Comparison of ENCODE assay signal across 17 cellular contexts in genomic region chr6:34447915-34448314, GRCh38. TPM values are rescaled to one million over a fixed set of nuclear protein-coding genes. Genes with fewer than 3 reads are reported as not detected.
DNase-seq lines count a peak whose midpoint lies in the region; ATAC-seq and TF ChIP-seq lines count a peak whose summit lies in the region.
"Had no signal": no experiment of that assay in that cellular context is flagged by ENCODE, and none has a peak within 500 bp of the region (broad histone marks: within the 10 kb centered on the region; RNA-seq: fewer than 3 reads in every experiment).

No MANE protein-coding gene starts in this region.

- H2AFZ ChIP-seq in GM23338 (peak overlapping the region; percentile 95; the same call in 1 of the 2 replicates), smooth muscle cell (ENCODE audit: low read depth) (no peak overlapping the region)

- H3K9me3 Mint-ChIP-seq in GM23338 = 0 out of 3 replicates have a peak, but pooled peaks cover 3% of the 10 kb centered on the region
- H3K9me3 Mint-ChIP-seq: activated B cell treated with CpG ODN at 0.5 μM for 24 hours had no signal

- no peak overlapping the region for H3K9ac ChIP-seq in BLaER1
- no peak overlapping the region for H3K9ac ChIP-seq in smooth muscle cell (ENCODE audit: low read depth)

- no peak overlapping the region for H3K27ac ChIP-seq in BLaER1
- H3K27ac ChIP-seq in GM23338 (ENCODE audit: low read depth) = no peak overlapping the region
- no peak overlapping the region for H3K27ac ChIP-seq in smooth muscle cell (ENCODE audit: low read depth)
- H3K27ac ChIP-seq: heart right ventricle, SK-N-MC had no signal

- no peak overlapping the region for H3K27ac Mint-ChIP-seq in GM23338
- H3K27ac Mint-ChIP-seq: activated B cell treated with CpG ODN at 0.5 μM for 24 hours, natural killer cell had no signal

- ATAC-seq in GM23338 = peak; percentile 94
- ATAC-seq: left ventricle myocardium superior, natural killer cell had no signal

- 0 out of 2 replicates have a peak, but pooled peaks cover 3% of the 10 kb centered on the region for H3F3A ChIP-seq in GM23338 (replicated peaks; ENCODE audit: low read depth)
- H3F3A ChIP-seq in smooth muscle cell (ENCODE audit: low read depth) = no peaks in the 10 kb centered on the region

- H3K4me3 ChIP-seq in BLaER1 (no peak overlapping the region), GM23338 (no peak overlapping the region), smooth muscle cell (no peak overlapping the region)
- H3K4me3 ChIP-seq: heart right ventricle, SK-N-MC had no signal

- H3K79me2 ChIP-seq in GM23338 (replicated peaks; ENCODE audit: insufficient read depth) (no peaks in the 10 kb centered on the region), smooth muscle cell (ENCODE audit: low read depth) (no peaks in the 10 kb centered on the region)

- peak overlapping the region; percentile 46 for H3K4me2 ChIP-seq in BLaER1
- H3K4me2 ChIP-seq in GM23338 = no peak overlapping the region
- H3K4me2 ChIP-seq in smooth muscle cell = no peak overlapping the region

- H4K20me1 ChIP-seq in BLaER1 (no peaks in the 10 kb centered on the region), GM23338 (replicated peaks; ENCODE audit: insufficient read depth) (no peaks in the 10 kb centered on the region), smooth muscle cell (ENCODE audit: low read depth) (no peaks in the 10 kb centered on the region)

- no peak for TF ChIP-seq CTCF in GM23338 (conservative IDR thresholded peaks at IDR 0.05; ENCODE audit: low read depth in 2 of 2)
- TF ChIP-seq CTCF in smooth muscle cell (IDR thresholded peaks at IDR 0.05; ENCODE audit: borderline replicate concordance, insufficient read depth, poor library complexity, severe bottlenecking) = no peak

- DNase-seq in GM23338 (ENCODE audit: low spot score) (peak; percentile 63), NOMO-1 treated with DMSO at 0.1 percent for 48 hours (lab: John Stamatoyannopoulos, UW; ENCODE audit: unreplicated experiment) (peak; percentile 35), germinal center (ENCODE audit: low spot score) (peak; percentile 24), AG20443 (ENCODE audit: low spot score) (no peak), UCSD-AML1 (lab: John Stamatoyannopoulos, UW; ENCODE audit: unreplicated experiment) (no peak), putamen (ENCODE audit: low spot score) (no peak), smooth muscle cell (lab: John Stamatoyannopoulos, UW; ENCODE audit: unreplicated experiment) (no peak)
- DNase-seq: activated B cell treated with CpG ODN at 0.5 μM for 24 hours; central memory CD4-positive, alpha-beta T cell; GOT3; heart right ventricle; left ventricle myocardium superior; natural killer cell; NCI-H524 treated with DMSO at 0.1 percent for 48 hours had no signal

- H3K36me3 ChIP-seq in BLaER1 (no peaks in the 10 kb centered on the region), GM23338 (ENCODE audit: insufficient read depth) (no peaks in the 10 kb centered on the region), smooth muscle cell (ENCODE audit: low read depth) (no peaks in the 10 kb centered on the region)
- H3K36me3 ChIP-seq: heart right ventricle had no signal

- H3K36me3 Mint-ChIP-seq in GM23338 (ENCODE audit: low read depth) = no peaks in the 10 kb centered on the region; the same call in 2 of the 3 replicates
- H3K36me3 Mint-ChIP-seq: natural killer cell had no signal

- H3K27me3 ChIP-seq in BLaER1 (no peaks in the 10 kb centered on the region), GM23338 (ENCODE audit: insufficient read depth) (no peaks in the 10 kb centered on the region), smooth muscle cell (ENCODE audit: low read depth) (no peaks in the 10 kb centered on the region)
- H3K27me3 ChIP-seq: heart right ventricle had no signal

- H3K4me1 ChIP-seq in BLaER1 = peaks cover 18% of the 10 kb centered on the region
- peaks cover 8% of the 10 kb centered on the region; the same call in 1 of the 2 replicates for H3K4me1 ChIP-seq in GM23338 (ENCODE audit: insufficient read depth)
- no peaks in the 10 kb centered on the region for H3K4me1 ChIP-seq in smooth muscle cell (ENCODE audit: low read depth)
- H3K4me1 ChIP-seq: heart right ventricle had no signal

- no peak overlapping the region for H3K4me3 Mint-ChIP-seq in GM23338
- H3K4me3 Mint-ChIP-seq: activated B cell treated with CpG ODN at 0.5 μM for 24 hours, natural killer cell had no signal

- H3K4me1 Mint-ChIP-seq in GM23338 = peaks cover 10% of the 10 kb centered on the region
- H3K4me1 Mint-ChIP-seq: activated B cell treated with CpG ODN at 0.5 μM for 24 hours, natural killer cell had no signal

- no peaks in the 10 kb centered on the region for H3K27me3 Mint-ChIP-seq in GM23338 (ENCODE audit: insufficient read depth, low read depth, poor library complexity)
- H3K27me3 Mint-ChIP-seq: activated B cell treated with CpG ODN at 0.5 μM for 24 hours had no signal

- H3K9me3 ChIP-seq in BLaER1 (no peaks in the 10 kb centered on the region), smooth muscle cell (replicated peaks; ENCODE audit: low read depth) (no peaks in the 10 kb centered on the region)

- WGBS in smooth muscle cell (ENCODE audit: low lambda C conversion rate) = 71% methylated on average over 5 of the region's 5 CpGs

- no peaks in the 10 kb centered on the region for H3K9me2 ChIP-seq in GM23338 (ENCODE audit: insufficient read depth)

TF ChIP-seq in GM23338, 12 proteins besides CTCF, POLR2A, EP300 and RAD21:
- no peak for TF ChIP-seq STAT1 (IDR thresholded peaks at IDR 0.05; ENCODE audit: unreplicated experiment)
- no peak for TF ChIP-seq NANOG (IDR thresholded peaks at IDR 0.05; ENCODE audit: borderline replicate concordance)
- no peak for TF ChIP-seq EZH2 (IDR thresholded peaks at IDR 0.05; ENCODE audit: low read depth, unreplicated experiment)
- no peak for TF ChIP-seq CREB1 (CRISPR knock-in tag; IDR thresholded peaks at IDR 0.05; ENCODE audit: low read depth)
- no peak for TF ChIP-seq JUNB (IDR thresholded peaks at IDR 0.05; ENCODE audit: unreplicated experiment)
- no peak for TF ChIP-seq ZNF331 (CRISPR knock-in tag; IDR thresholded peaks at IDR 0.05; ENCODE audit: low read depth)

RNA-seq across cellular contexts. Expression of gene PACSIN1, which starts 18.0 kb away (rescaled TPM):
- total RNA-seq in GM23338 (2014; rRNA removed; shearing (Covaris generic)) = 6.2 and 8.7 TPM in 2 replicates
- polyA plus RNA-seq in GM23338 (2016; fragmentation: Nextera tagmentation; extraction: Ambion mirVana) (4.7 and 5.2 TPM in 2 replicates), smooth muscle cell (not detected in 2 replicates)
- not detected in 2 replicates for total RNA-seq in smooth muscle cell
- total RNA-seq: Daoy had no signal

RNA-seq across cellular contexts. Expression of gene RPS10, which starts 22.0 kb away (rescaled TPM):
- 1,675 and 2,175 TPM in 2 replicates for total RNA-seq in GM23338 (2014; rRNA removed; shearing (Covaris generic))
- 1,755 and 1,834 TPM in 2 replicates for polyA plus RNA-seq in GM23338 (2016; fragmentation: Nextera tagmentation; extraction: Ambion mirVana)
- 2,106 and 2,498 TPM in 2 replicates for total RNA-seq in smooth muscle cell
- 660 and 695 TPM in 2 replicates for polyA plus RNA-seq in smooth muscle cell

RNA-seq across cellular contexts. Expression of gene NUDT3, which starts 55.4 kb away (rescaled TPM):
- 31.1 and 32.5 TPM in 2 replicates for total RNA-seq in GM23338 (2014; rRNA removed; shearing (Covaris generic))
- polyA plus RNA-seq in GM23338 (2016; fragmentation: Nextera tagmentation; extraction: Ambion mirVana) (11.5 and 12.1 TPM in 2 replicates), smooth muscle cell (7.5 and 7.8 TPM in 2 replicates)
- total RNA-seq in smooth muscle cell = 12.9 and 15.2 TPM in 2 replicates

Comparison
In these comparisons a context has a peak if more than half of its experiments do, and no peak if none do; other contexts are left out.
1. DNase-seq: peak in GM23338 (single experiment), NOMO-1 treated with DMSO at 0.1 percent for 48 hours (single experiment) and germinal center (single experiment); none in AG20443 (single experiment), UCSD-AML1 (single experiment), putamen (single experiment) and smooth muscle cell (single experiment).